Comparison of ENCODE assay signal across 26 cellular contexts in genomic region chr21:36540700-36541099, GRCh38.
"Had no signal": no experiment of that assay in that cellular context is flagged by ENCODE, and none has a peak within 500 bp of the region (broad histone marks: within the 10 kb centered on the region; RNA-seq: fewer than 3 reads in every experiment).

No MANE protein-coding gene starts in this region.

- H3K36me3 Mint-ChIP-seq: mesothelial cell of epicardium; naive B cell; natural killer cell treated with Interleukin-12 subunit alpha and Interleukin-12 subunit beta and Interleukin-15 and Interleukin-18, amount 100 ng/mL, for 72 hours; stimulated activated naive B cell treated with anti-CD40 and anti-IgM and Interleukin-4, amounts not matched to agents 10 μg/mL and 1 μg/mL and 100 μg/mL, for 72 hours had no signal

- H3K4me3 Mint-ChIP-seq: effector memory CD8-positive, alpha-beta T cell; mesothelial cell of epicardium; naive B cell; natural killer cell treated with Interleukin-12 subunit alpha and Interleukin-12 subunit beta and Interleukin-15 and Interleukin-18, amount 100 ng/mL, for 72 hours; neural crest cell; stimulated activated naive B cell treated with anti-CD40 and anti-IgM and Interleukin-4, amounts not matched to agents 10 μg/mL and 1 μg/mL and 100 μg/mL, for 72 hours; stimulated activated naive CD8-positive, alpha-beta T cell treated with anti-CD3 and anti-CD28 coated beads, Interleukin-15, Interleukin-2, amounts not matched to agents 100 ng/mL and 50 ng/mL, for 24 hours had no signal

- DNase-seq: effector memory CD8-positive, alpha-beta T cell; erythroblast; esophagus squamous epithelium; foreskin melanocyte; glutamatergic neuron; heart right ventricle; hippocampal formation; left cardiac atrium; left lung; mesenchymal stem cell; mucosa of descending colon; naive B cell; pancreas; right lobe of liver; small intestine; stimulated activated CD4-positive, alpha-beta T cell treated with anti-CD3 and anti-CD28 coated beads, Interleukin-15, amount 100 ng/mL, for 24 hours; stimulated activated CD4-positive, alpha-beta T cell treated with anti-CD3 and anti-CD28 coated beads, Interleukin-2, amount 100 ng/mL, for 48 hours; stimulated activated naive B cell treated with anti-CD40 and anti-IgM and Interleukin-4, amounts not matched to agents 10 μg/mL and 1 μg/mL and 100 μg/mL, for 72 hours; trophoblast cell had no signal

- H3K27ac ChIP-seq: esophagus squamous epithelium, heart right ventricle, left lung, neutrophil, pancreas, right lobe of liver, vagina had no signal

- H3K4me3 ChIP-seq: esophagus squamous epithelium, heart right ventricle, left lung, mucosa of descending colon, pancreas, vagina had no signal

- H3K9me3 ChIP-seq: esophagus squamous epithelium, heart right ventricle, left lung, mucosa of descending colon, neutrophil, pancreas, right lobe of liver, vagina had no signal

- ATAC-seq: effector memory CD8-positive, alpha-beta T cell; heart right ventricle; left cardiac atrium; left lung; mucosa of descending colon; natural killer cell treated with Interleukin-12 subunit alpha and Interleukin-12 subunit beta and Interleukin-15 and Interleukin-18, amount 100 ng/mL, for 72 hours; pancreas; right lobe of liver; stimulated activated naive B cell treated with anti-CD40 and anti-IgM and Interleukin-4, amounts not matched to agents 10 μg/mL and 1 μg/mL and 100 μg/mL, for 72 hours had no signal

- H3K9me3 Mint-ChIP-seq: effector memory CD8-positive, alpha-beta T cell; mesothelial cell of epicardium; naive B cell; natural killer cell treated with Interleukin-12 subunit alpha and Interleukin-12 subunit beta and Interleukin-15 and Interleukin-18, amount 100 ng/mL, for 72 hours; neural crest cell; stimulated activated naive B cell treated with anti-CD40 and anti-IgM and Interleukin-4, amounts not matched to agents 10 μg/mL and 1 μg/mL and 100 μg/mL, for 72 hours; stimulated activated naive CD8-positive, alpha-beta T cell treated with anti-CD3 and anti-CD28 coated beads, Interleukin-15, Interleukin-2, amounts not matched to agents 100 ng/mL and 50 ng/mL, for 24 hours had no signal

- H3K4me1 Mint-ChIP-seq: naive B cell; stimulated activated naive B cell treated with anti-CD40 and anti-IgM and Interleukin-4, amounts not matched to agents 10 μg/mL and 1 μg/mL and 100 μg/mL, for 72 hours had no signal

- H3K27me3 ChIP-seq: right lobe of liver, vagina had no signal

- H3K27ac Mint-ChIP-seq: effector memory CD8-positive, alpha-beta T cell; mesothelial cell of epicardium; naive B cell; natural killer cell treated with Interleukin-12 subunit alpha and Interleukin-12 subunit beta and Interleukin-15 and Interleukin-18, amount 100 ng/mL, for 72 hours; progenitor cell of endocrine pancreas; stimulated activated naive B cell treated with anti-CD40 and anti-IgM and Interleukin-4, amounts not matched to agents 10 μg/mL and 1 μg/mL and 100 μg/mL, for 72 hours; stimulated activated naive CD8-positive, alpha-beta T cell treated with anti-CD3 and anti-CD28 coated beads, Interleukin-15, Interleukin-2, amounts not matched to agents 100 ng/mL and 50 ng/mL, for 24 hours had no signal

- H3K36me3 ChIP-seq: esophagus squamous epithelium, heart right ventricle, left lung, neutrophil, pancreas, right lobe of liver, vagina had no signal
